Comparison of ENCODE assay signal across 11 cellular contexts in the genomic region with DNA sequence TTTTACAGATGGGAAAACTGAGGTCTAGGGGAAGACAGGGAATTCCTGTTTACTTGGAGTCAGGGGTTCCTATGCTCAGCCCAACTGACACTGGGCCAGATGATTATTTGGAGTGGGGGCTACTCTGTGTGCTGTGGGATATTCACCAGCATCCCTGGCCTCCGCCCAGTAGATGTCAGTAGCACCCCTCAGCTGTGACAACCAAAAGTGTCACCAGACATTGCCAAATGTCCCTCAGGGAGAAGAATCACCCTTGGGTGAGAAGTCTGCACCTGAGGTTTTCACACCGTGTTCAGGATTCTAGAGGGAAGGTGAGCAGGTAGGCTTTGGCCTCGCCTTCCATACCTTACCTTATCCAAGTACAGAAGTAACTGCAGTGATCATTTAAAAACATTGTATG. TPM values are rescaled to one million over a fixed set of nuclear protein-coding genes. Genes with fewer than 3 reads are reported as not detected.
A peak's percentile ranks its signal among the peaks of the same experiment; 100 is the strongest.
DNase-seq lines count a peak whose midpoint lies in the region; ATAC-seq and TF ChIP-seq lines count a peak whose summit lies in the region.
"Had no signal": no experiment of that assay in that cellular context is flagged by ENCODE, and none has a peak within 500 bp of the region (broad histone marks: within the 10 kb centered on the region; RNA-seq: fewer than 3 reads in every experiment).

No MANE protein-coding gene starts in this region.

- no peaks in the 10 kb centered on the region for H4K20me1 ChIP-seq in hepatocyte (ENCODE audit: insufficient read depth, poor library complexity, severe bottlenecking)

- ATAC-seq in GM18511 (IDR thresholded peaks at IDR 0.05; ENCODE audit: unreplicated experiment): peak; percentile 49
- ATAC-seq in Panc1: no peak
- ATAC-seq in aorta (ENCODE audit: low FRiP score): no peak

- CTCF ChIA-PET in Panc1 (lab: Charles Lee): no interaction called here

- no peak overlapping the region for H3K27ac ChIP-seq in Panc1 (ENCODE audit: low read length)
- no peak overlapping the region for H3K27ac ChIP-seq in hepatocyte
- H3K27ac ChIP-seq in aorta (ENCODE audit: low read depth in 1 of 2, low read length in 2 of 2): no peak overlapping the region
- H3K27ac ChIP-seq: cardiac muscle cell had no signal

- no peaks in the 10 kb centered on the region for H3K9me2 ChIP-seq in hepatocyte (replicated peaks; ENCODE audit: insufficient read depth)

- H3K27me3 ChIP-seq in Panc1 (ENCODE audit: control insufficient read depth, insufficient read depth, low read length) (no peaks in the 10 kb centered on the region), hepatocyte (no peaks in the 10 kb centered on the region), aorta (ENCODE audit: control insufficient read depth in 1 of 2, insufficient read depth in 2 of 2, low read length in 1 of 2) (no peaks in the 10 kb centered on the region)
- H3K27me3 ChIP-seq: cardiac muscle cell had no signal

- no peaks in the 10 kb centered on the region for H3K4me1 ChIP-seq in Panc1 (ENCODE audit: control insufficient read depth, insufficient read depth, low read length)
- no peaks in the 10 kb centered on the region for H3K4me1 ChIP-seq in hepatocyte (ENCODE audit: insufficient read depth)
- H3K4me1 ChIP-seq in aorta (ENCODE audit: control insufficient read depth in 1 of 2, insufficient read depth in 2 of 2, low read length in 2 of 2): no peaks in the 10 kb centered on the region

- in situ Hi-C loops in Panc1 (cut with HindIII; ENCODE audit: low pct_unique_long_range_greater_than_20kb, low sequenced_read_pairs): no loop called here

- no peak overlapping the region for H3K4me3 ChIP-seq in Panc1 (ENCODE audit: low read depth in 2 of 2, low read length in 2 of 2)
- no peak overlapping the region for H3K4me3 ChIP-seq in hepatocyte
- H3K4me3 ChIP-seq in aorta (ENCODE audit: low read length in 2 of 2): no peak overlapping the region
- H3K4me3 ChIP-seq: cardiac muscle cell had no signal

- peak; percentile 55 for DNase-seq in DMS53 (lab: John Stamatoyannopoulos, UW)
- DNase-seq in DMS53 treated with DMSO at 0.1 percent for 48 hours (lab: John Stamatoyannopoulos, UW; ENCODE audit: unreplicated experiment): no peak
- DNase-seq in Panc1 (ENCODE audit: low read depth, low spot score): no peak
- no peak for DNase-seq in hepatocyte (ENCODE audit: low spot score)
- DNase-seq in HPDE6-E6E7 (ENCODE audit: extremely low spot score): no peak
- no peak for DNase-seq in aorta
- no peak for DNase-seq in NOMO-1 treated with DMSO at 0.1 percent for 48 hours (lab: John Stamatoyannopoulos, UW; ENCODE audit: unreplicated experiment)
- DNase-seq: 8988T; activated T-cell treated with anti-CD3 and anti-CD28 coated beads, Interleukin-2, amount 50 U/mL, for 48 hours had no signal

- H3K4me2 ChIP-seq in hepatocyte: no peak overlapping the region

- POLR2A ChIA-PET in Panc1 (lab: Charles Lee): no interaction called here

- TF ChIP-seq CTCF in Panc1 (IDR thresholded peaks at IDR 0.05) (peak; percentile 64), hepatocyte (IDR thresholded peaks at IDR 0.05; ENCODE audit: poor library complexity) (peak; percentile 7)

- no peak overlapping the region for H2AFZ ChIP-seq in hepatocyte

- H3K9me3 ChIP-seq in Panc1 (ENCODE audit: control insufficient read depth, insufficient read depth, low read depth, low read length): no peaks in the 10 kb centered on the region
- H3K9me3 ChIP-seq in hepatocyte (ENCODE audit: low read depth): no peaks in the 10 kb centered on the region
- no peaks in the 10 kb centered on the region for H3K9me3 ChIP-seq in aorta (ENCODE audit: control insufficient read depth, low read length)

- BruUV-seq in Panc1 (replicated peaks; lab: Mats Ljungman, UMichigan): no TSS peak

- intact Hi-C loops in Panc1 (cut with micrococcal nuclease; ENCODE audit: unreplicated experiment) (no loop called here), aorta (cut with DNase I) (no loop called here)

- H3K79me2 ChIP-seq in hepatocyte: no peaks in the 10 kb centered on the region

- WGBS in hepatocyte (ENCODE audit: low lambda C conversion rate, missing lambda C conversion rate): 92% methylated on average over 3 of the region's 3 CpGs
- 80 to 94% methylated on average over 3 of the region's 3 CpGs for WGBS in aorta, 2 donors

- H3K36me3 ChIP-seq in Panc1 (ENCODE audit: control insufficient read depth, insufficient read depth, low read length) (no peaks in the 10 kb centered on the region), hepatocyte (replicated peaks; ENCODE audit: insufficient read depth, low read depth) (no peaks in the 10 kb centered on the region), aorta (ENCODE audit: control insufficient read depth in 1 of 2, insufficient read depth in 2 of 2, low read length in 1 of 2) (peaks cover 0 to 1% of the 10 kb centered on the region in 2 donors)
- H3K36me3 ChIP-seq: cardiac muscle cell had no signal

RNA-seq across cellular contexts. Expression of gene CDH26, which starts 27.6 kb away (rescaled TPM):
- 0.46 TPM for total RNA-seq in Panc1 (2021; ENCODE audit: unreplicated experiment)
- 0.13 TPM for polyA plus RNA-seq in Panc1 (2012; ENCODE audit: insufficient read length)
- total RNA-seq in hepatocyte: 0.88 and 2.2 TPM in 2 replicates
- 0.96 and 2.3 TPM in 2 replicates for polyA plus RNA-seq in hepatocyte
- total RNA-seq in aorta: 1 to 10 TPM; 2.8 to 4.5 TPM
- polyA plus RNA-seq in aorta: 1 to 10 TPM in 1 of 2 donors, not detected in 1; 1.2 TPM

RNA-seq across cellular contexts. Expression of gene FAM217B, which starts 45.7 kb away (rescaled TPM):
- total RNA-seq in Panc1 (2021; ENCODE audit: unreplicated experiment) (24.4 TPM), hepatocyte (10.9 and 14.7 TPM in 2 replicates), aorta (10 to 100 TPM in 1 of 2 donors, 1 to 10 TPM in 1; 8.7 to 16.6 TPM)
- polyA plus RNA-seq in Panc1 (2012; ENCODE audit: insufficient read length): 8.7 TPM
- polyA plus RNA-seq in hepatocyte (15.2 and 15.3 TPM in 2 replicates), aorta (1 to 10 TPM; 5.4 to 5.6 TPM)

RNA-seq across cellular contexts. Expression of gene PPP1R3D, which starts 45.8 kb away (rescaled TPM):
- total RNA-seq in Panc1 (2021; ENCODE audit: unreplicated experiment) (7.9 TPM), hepatocyte (6.1 and 7.0 TPM in 2 replicates), aorta (1 to 10 TPM; 8.0 to 8.3 TPM)
- 5.1 TPM for polyA plus RNA-seq in Panc1 (2012; ENCODE audit: insufficient read length)
- polyA plus RNA-seq in hepatocyte (3.2 and 3.4 TPM in 2 replicates), aorta (1 to 10 TPM; 2.5 to 4.4 TPM)

RNA-seq across cellular contexts. Expression of gene SYCP2, which starts 52.4 kb away (rescaled TPM):
- 39.7 TPM for total RNA-seq in Panc1 (2021; ENCODE audit: unreplicated experiment)
- 12.9 TPM for polyA plus RNA-seq in Panc1 (2012; ENCODE audit: insufficient read length)
- 1.5 and 1.7 TPM in 2 replicates for total RNA-seq in hepatocyte
- 1.1 and 1.2 TPM in 2 replicates for polyA plus RNA-seq in hepatocyte
- 1 to 10 TPM; 2.4 to 5.6 TPM for total RNA-seq in aorta
- 1 to 10 TPM in 1 of 2 donors, under 1 TPM in 1; 0.38 to 5.9 TPM for polyA plus RNA-seq in aorta
- total RNA-seq: cardiac muscle cell had no signal
